In genomic region chr11:12174145-12175143, GRCh38 we compare ENCODE assay signal across 1 cellular context.
A peak's percentile ranks its signal among the peaks of the same experiment; 100 is the strongest.
TF ChIP-seq lines count a peak whose summit lies in the region.

No MANE protein-coding gene starts in this region.

TF ChIP-seq in K562, 482 proteins besides CTCF, POLR2A, EP300 and RAD21 (continued from another document and continues in another):
- TF ChIP-seq RERE (CRISPR knock-in tag; IDR thresholded peaks at IDR 0.05; ENCODE audit: borderline replicate concordance) (no peak), RBM15 (IDR thresholded peaks at IDR 0.05; ENCODE audit: insufficient read depth, low read length) (no peak), ELK1 (CRISPR knock-in tag; IDR thresholded peaks at IDR 0.05) (no peak), KLF16 (IDR thresholded peaks at IDR 0.05) (no peak), YY1 (IDR thresholded peaks at IDR 0.05; ENCODE audit: borderline replicate concordance in 1 of 3, control insufficient read depth in 1 of 3, extremely low read depth in 1 of 3, insufficient read depth in 3 of 3, insufficient read length in 1 of 3, insufficient replicate concordance in 2 of 3, low read depth in 1 of 3, low read length in 2 of 3) (no peak), MTF1 (CRISPR knock-in tag; IDR thresholded peaks at IDR 0.05; ENCODE audit: borderline replicate concordance) (no peak), MGA (IDR thresholded peaks at IDR 0.05) (no peak), ADNP (tag; IDR thresholded peaks at IDR 0.05) (0 out of 2 replicates have a peak, but pooled peaks have one; percentile 25), NCOA4 (IDR thresholded peaks at IDR 0.05; ENCODE audit: partially characterized antibody) (no peak), RBM39 (optimal IDR thresholded peaks at IDR 0.05; ENCODE audit: low read depth, low read length) (no peak), POLR2AphosphoS2 (IDR thresholded peaks at IDR 0.05; ENCODE audit: low read length) (no peak), SFPQ (IDR thresholded peaks at IDR 0.05; ENCODE audit: low read depth, low read length) (no peak), ZFP91 (CRISPR knock-in tag; IDR thresholded peaks at IDR 0.05) (no peak), ZNF431 (CRISPR knock-in tag; IDR thresholded peaks at IDR 0.05) (no peak), MXI1 (IDR thresholded peaks at IDR 0.05; ENCODE audit: low read depth, low read length) (no peak), CREB1 (IDR thresholded peaks at IDR 0.05) (no peak), CREB1 (CRISPR knock-in tag; IDR thresholded peaks at IDR 0.05) (no peak), ARID3A (IDR thresholded peaks at IDR 0.05; ENCODE audit: borderline replicate concordance, low read depth, low read length) (no peak), BCLAF1 (IDR thresholded peaks at IDR 0.05; ENCODE audit: borderline replicate concordance in 1 of 2, control insufficient read depth in 1 of 2, low read depth in 2 of 2, low read length in 1 of 2) (no peak), ZNF140 (CRISPR knock-in tag; IDR thresholded peaks at IDR 0.05) (no peak), SMAD1 (IDR thresholded peaks at IDR 0.05; ENCODE audit: low read depth, low read length, partially characterized antibody) (no peak), HDAC6 (IDR thresholded peaks at IDR 0.05; ENCODE audit: low read depth, low read length) (no peak)
